25 cellular contexts compared by ENCODE assay signal in genomic region chr5:128773378-128773777, GRCh38.
"Had no signal": no experiment of that assay in that cellular context is flagged by ENCODE, and none has a peak within 500 bp of the region (broad histone marks: within the 10 kb centered on the region; RNA-seq: fewer than 3 reads in every experiment).

No MANE protein-coding gene starts in this region.

- H3K36me3 ChIP-seq: cardiac muscle cell, esophagus muscularis mucosa, gastrocnemius medialis, thoracic aorta, vagina had no signal

- H3K27me3 Mint-ChIP-seq: activated naive CD8-positive, alpha-beta T cell treated with anti-CD3 and anti-CD28 coated beads, Interleukin-2, amount 50 U/mL, for 24 hours; effector memory CD8-positive, alpha-beta T cell; type B pancreatic cell had no signal

- H3K4me3 Mint-ChIP-seq: activated CD4-positive, alpha-beta memory T cell treated with anti-CD3 and anti-CD28 coated beads for 36 hours; activated naive CD8-positive, alpha-beta T cell treated with anti-CD3 and anti-CD28 coated beads, Interleukin-2, amount 50 U/mL, for 24 hours; effector memory CD8-positive, alpha-beta T cell; naive B cell; neural crest cell; type B pancreatic cell had no signal

- H3K9me3 ChIP-seq: esophagus muscularis mucosa, gastrocnemius medialis, thoracic aorta, vagina had no signal

- H3K36me3 Mint-ChIP-seq: activated CD4-positive, alpha-beta memory T cell treated with anti-CD3 and anti-CD28 coated beads for 36 hours; naive B cell; type B pancreatic cell had no signal

- H3K4me1 Mint-ChIP-seq: naive B cell had no signal

- DNase-seq: activated CD4-positive, alpha-beta memory T cell treated with anti-CD3 and anti-CD28 coated beads for 36 hours; activated CD4-positive, alpha-beta T cell treated with anti-CD3 and anti-CD28 coated beads for 48 hours; activated gamma-delta T cell; activated naive CD4-positive, alpha-beta T cell treated with anti-CD3 and anti-CD28 coated beads, Interleukin-2, amount 50 U/mL, for 16 hours; activated naive CD8-positive, alpha-beta T cell treated with anti-CD3 and anti-CD28 coated beads, Interleukin-2, amount 50 U/mL, for 24 hours; activated T-cell treated with anti-CD3 and anti-CD28 coated beads for 4 hours; anterior cingulate cortex; dorsolateral prefrontal cortex; effector memory CD8-positive, alpha-beta T cell; gastrocnemius medialis; hippocampal formation; mesendoderm; naive B cell; occipital lobe; posterior cingulate gyrus; stimulated activated CD4-positive, alpha-beta T cell treated with anti-CD3 and anti-CD28 coated beads, Interleukin-4, amount 100 ng/mL, for 24 hours; stimulated activated naive CD4-positive, alpha-beta T cell treated with Interleukin-2 at 50 U/mL for 16 hours; T-helper 2 cell had no signal

- H3K4me1 ChIP-seq: esophagus muscularis mucosa, gastrocnemius medialis, vagina had no signal

- H3K27ac ChIP-seq: cardiac muscle cell, dorsolateral prefrontal cortex, esophagus muscularis mucosa, gastrocnemius medialis, thoracic aorta, vagina had no signal

- H3K27ac Mint-ChIP-seq: activated CD4-positive, alpha-beta memory T cell treated with anti-CD3 and anti-CD28 coated beads for 36 hours; activated naive CD8-positive, alpha-beta T cell treated with anti-CD3 and anti-CD28 coated beads, Interleukin-2, amount 50 U/mL, for 24 hours; effector memory CD8-positive, alpha-beta T cell; naive B cell; type B pancreatic cell had no signal

- H3K9me3 Mint-ChIP-seq: activated CD4-positive, alpha-beta memory T cell treated with anti-CD3 and anti-CD28 coated beads for 36 hours; activated naive CD8-positive, alpha-beta T cell treated with anti-CD3 and anti-CD28 coated beads, Interleukin-2, amount 50 U/mL, for 24 hours; neural crest cell; type B pancreatic cell had no signal

- FAIRE-seq: islet of Langerhans had no signal

- H3K4me3 ChIP-seq: cardiac muscle cell, dorsolateral prefrontal cortex, esophagus muscularis mucosa, gastrocnemius medialis, thoracic aorta, vagina had no signal

- H3K27me3 ChIP-seq: cardiac muscle cell, dorsolateral prefrontal cortex, esophagus muscularis mucosa, gastrocnemius medialis, vagina had no signal

- ATAC-seq: activated naive CD8-positive, alpha-beta T cell treated with anti-CD3 and anti-CD28 coated beads, Interleukin-2, amount 50 U/mL, for 24 hours; effector memory CD8-positive, alpha-beta T cell; gastrocnemius medialis had no signal
